11 cellular contexts compared by ENCODE assay signal in genomic region chr10:48667960-48668541, GRCh38. TPM values are rescaled to one million over a fixed set of nuclear protein-coding genes. Genes with fewer than 3 reads are reported as not detected.
A peak's percentile ranks its signal among the peaks of the same experiment; 100 is the strongest.
DNase-seq lines count a peak whose midpoint lies in the region; ATAC-seq, FAIRE-seq and TF ChIP-seq lines count a peak whose summit lies in the region.
"Had no signal": no experiment of that assay in that cellular context is flagged by ENCODE, and none has a peak within 500 bp of the region (broad histone marks: within the 10 kb centered on the region; RNA-seq: fewer than 3 reads in every experiment).

No MANE protein-coding gene starts in this region.

- FAIRE-seq in GM12892 (lab: Jason Lieb, UNC), result peak; percentile 98

- H3K9me3 ChIP-seq in CD4-positive, alpha-beta T cell (ENCODE audit: control insufficient read depth, low read length), result no peaks in the 10 kb centered on the region
- H3K9me3 ChIP-seq in osteoblast (ENCODE audit: low read depth, low read length), result no peaks in the 10 kb centered on the region

- no peaks in the 10 kb centered on the region for H3K4me1 ChIP-seq in osteoblast (ENCODE audit: insufficient read depth, low read length)

- peak overlapping the region; percentile 80 for H3K27ac Mint-ChIP-seq in dendritic cell treated with granulocyte-macrophage colony-stimulating factor and Interleukin-4, amounts not matched to agents 40 ng/mL and 50 ng/mL, for 4 days
- H3K27ac Mint-ChIP-seq in CD4-positive, alpha-beta T cell, result no peak overlapping the region

- TF ChIP-seq POLR2A in GM12892 (IDR thresholded peaks at IDR 0.05; ENCODE audit: low read depth, low read length), result peak; percentile 49; the same call in 1 of the 2 replicates

- no peak overlapping the region for H3K4me2 ChIP-seq in osteoblast (ENCODE audit: insufficient read depth, low read length)

- peaks cover 33% of the 10 kb centered on the region for H3K4me1 Mint-ChIP-seq in dendritic cell treated with granulocyte-macrophage colony-stimulating factor and Interleukin-4, amounts not matched to agents 40 ng/mL and 50 ng/mL, for 4 days (ENCODE audit: low read depth)
- H3K4me1 Mint-ChIP-seq in CD4-positive, alpha-beta T cell (ENCODE audit: low read depth), result no peaks in the 10 kb centered on the region

- H3K9me3 Mint-ChIP-seq in dendritic cell treated with granulocyte-macrophage colony-stimulating factor and Interleukin-4, amounts not matched to agents 40 ng/mL and 50 ng/mL, for 4 days, result peaks cover 9% of the 10 kb centered on the region
- H3K9me3 Mint-ChIP-seq in CD4-positive, alpha-beta T cell, result no peaks in the 10 kb centered on the region

- no peaks in the 10 kb centered on the region for H3K36me3 Mint-ChIP-seq in dendritic cell treated with granulocyte-macrophage colony-stimulating factor and Interleukin-4, amounts not matched to agents 40 ng/mL and 50 ng/mL, for 4 days (ENCODE audit: low read depth)
- no peaks in the 10 kb centered on the region for H3K36me3 Mint-ChIP-seq in CD4-positive, alpha-beta T cell (ENCODE audit: low read depth)

- H3K79me2 ChIP-seq in osteoblast (ENCODE audit: insufficient read depth, low read length), result no peaks in the 10 kb centered on the region

- H3K4me3 ChIP-seq in osteoblast (ENCODE audit: insufficient read depth, low read length), result no peak overlapping the region

- no peak for DNase-seq in GM12892 (ENCODE audit: insufficient read length)
- DNase-seq in left cardiac atrium, result no peak
- no peak for DNase-seq in CD4-positive, alpha-beta T cell
- no peak for DNase-seq in osteoblast (ENCODE audit: insufficient read length, low spot score, missing footprints)
- no peak for DNase-seq in stimulated activated CD8-positive, alpha-beta memory T cell treated with anti-CD3 and anti-CD28 coated beads, Interleukin-4, amount 100 ng/mL, for 48 hours
- DNase-seq: cortex of kidney; NK-92 treated with Interleukin-12 subunit alpha and Interleukin-12 subunit beta, amount 100 ng/mL, for 24 hours had no signal

- H3K27me3 Mint-ChIP-seq in dendritic cell treated with granulocyte-macrophage colony-stimulating factor and Interleukin-4, amounts not matched to agents 40 ng/mL and 50 ng/mL, for 4 days, result peaks cover 3% of the 10 kb centered on the region
- peaks cover 6% of the 10 kb centered on the region for H3K27me3 Mint-ChIP-seq in CD4-positive, alpha-beta T cell

- POLR2A ChIA-PET in CD4-positive, alpha-beta T cell (lab: Charles Lee), result no interaction called here

- no peak overlapping the region for H3K27ac ChIP-seq in CD4-positive, alpha-beta T cell (ENCODE audit: low read depth, low read length)
- H3K27ac ChIP-seq in osteoblast (ENCODE audit: low read depth, low read length), result no peak overlapping the region
- H3K27ac ChIP-seq: HL-60 had no signal

- no peak overlapping the region for H3K4me3 Mint-ChIP-seq in dendritic cell treated with granulocyte-macrophage colony-stimulating factor and Interleukin-4, amounts not matched to agents 40 ng/mL and 50 ng/mL, for 4 days
- no peak overlapping the region for H3K4me3 Mint-ChIP-seq in CD4-positive, alpha-beta T cell

- intact Hi-C loops in dendritic cell treated with granulocyte-macrophage colony-stimulating factor and Interleukin-4, amounts not matched to agents 40 ng/mL and 50 ng/mL, for 4 days (cut with micrococcal nuclease), result loop anchor here (10.0 kb wide), 1 partner anchor 127 kb away; no protein-coding TSS in a partner anchor
- intact Hi-C loops in left cardiac atrium (cut with DNase I), result loop anchor here in 1 of 2 donors (10.0 kb wide), 2 partner anchors 307 to 487 kb away; no protein-coding TSS in a partner anchor
- intact Hi-C loops in CD4-positive, alpha-beta T cell (cut with DNase I, micrococcal nuclease), result no loop called here

- H4K20me1 ChIP-seq in osteoblast (ENCODE audit: insufficient read depth, low read length), result no peaks in the 10 kb centered on the region

- no peak overlapping the region for H2AFZ ChIP-seq in osteoblast (ENCODE audit: low read length)

- peak; percentile 33 for ATAC-seq in GM21367 (IDR thresholded peaks at IDR 0.05; ENCODE audit: unreplicated experiment)
- ATAC-seq in HG03439 (IDR thresholded peaks at IDR 0.05; ENCODE audit: unreplicated experiment), result peak; percentile 38
- no peak for ATAC-seq in left cardiac atrium
- no peak for ATAC-seq in CD4-positive, alpha-beta T cell (ENCODE audit: poor library complexity)

- H3K27me3 ChIP-seq in CD4-positive, alpha-beta T cell (ENCODE audit: control insufficient read depth, insufficient read depth, low read length), result no peaks in the 10 kb centered on the region
- peaks cover 27% of the 10 kb centered on the region for H3K27me3 ChIP-seq in osteoblast (ENCODE audit: insufficient read depth, low read length)

- TF ChIP-seq CTCF in CD4-positive, alpha-beta T cell (IDR thresholded peaks at IDR 0.05), result no peak
- TF ChIP-seq CTCF in osteoblast (IDR thresholded peaks at IDR 0.05; ENCODE audit: extremely low read depth, low read depth, low read length), result no peak

- CTCF ChIA-PET in CD4-positive, alpha-beta T cell (lab: Charles Lee), result no interaction called here

- H3K36me3 ChIP-seq in osteoblast (ENCODE audit: insufficient read depth, low read length), result no peaks in the 10 kb centered on the region

RNA-seq across cellular contexts. Expression of gene WDFY4, which starts 16.6 kb away (rescaled TPM):
- 36.4 TPM for polyA plus RNA-seq in GM12892 (2012; ENCODE audit: missing spikeins)
- total RNA-seq in left cardiac atrium (1 to 10 TPM; 2.6 to 3.8 TPM), osteoblast (under 0.01 and 0.36 TPM in 2 replicates)
- 1 to 10 TPM; 1.3 to 2.5 TPM for total RNA-seq in CD4-positive, alpha-beta T cell

Comparison
In these comparisons a context has a peak if more than half of its experiments do, and no peak if none do; other contexts are left out.
1. ATAC-seq: peak in GM21367 (single experiment) and HG03439 (single experiment); none in left cardiac atrium (0 of 2) and CD4-positive, alpha-beta T cell (single experiment).